In the genomic region with DNA sequence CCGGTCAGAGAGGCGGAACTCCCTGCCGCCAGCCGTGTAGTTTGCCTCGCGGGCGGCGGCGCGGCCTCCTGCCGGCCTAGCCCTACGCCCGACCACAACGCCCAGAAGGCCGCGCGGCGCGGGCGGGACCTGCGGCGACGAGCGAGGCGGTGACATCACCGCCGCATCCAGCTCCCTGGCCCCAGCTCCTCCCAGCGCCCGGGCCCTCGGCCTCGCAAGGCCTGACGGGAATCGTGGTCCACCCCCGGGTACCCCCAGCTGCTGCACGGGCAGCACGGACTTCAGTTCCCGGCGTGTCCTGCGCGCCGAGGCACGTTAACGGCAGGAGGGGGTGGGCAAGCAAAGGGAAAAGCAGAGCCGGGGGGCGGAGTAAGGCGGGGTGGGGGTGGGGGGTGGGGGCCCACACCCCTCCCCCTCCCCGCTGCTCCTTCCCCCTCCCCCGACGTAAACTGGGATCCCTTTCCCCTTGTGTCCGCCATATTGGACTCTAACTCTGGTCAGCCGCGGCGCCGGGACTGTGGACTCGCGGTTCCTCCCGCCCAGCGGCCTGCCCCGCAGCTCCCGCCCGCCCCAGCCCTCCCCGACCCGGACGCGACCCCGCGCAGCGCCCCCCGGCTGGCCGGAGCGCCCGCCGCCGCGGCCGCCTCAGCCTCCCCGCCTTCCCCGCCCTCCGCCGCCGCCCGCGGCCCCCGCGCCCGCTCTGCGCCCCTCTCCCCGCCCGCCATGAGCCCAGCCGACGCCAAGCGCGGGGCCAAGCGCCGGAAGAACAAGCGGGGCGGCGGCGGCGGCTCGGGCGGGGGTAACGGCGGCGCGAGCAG, we compare ENCODE assay signal across 8 cellular contexts. TPM values are rescaled to one million over a fixed set of nuclear protein-coding genes. Genes with fewer than 3 reads are reported as not detected.
DNase-seq lines count a peak whose midpoint lies in the region; ATAC-seq and TF ChIP-seq lines count a peak whose summit lies in the region.

A gene with protein sequence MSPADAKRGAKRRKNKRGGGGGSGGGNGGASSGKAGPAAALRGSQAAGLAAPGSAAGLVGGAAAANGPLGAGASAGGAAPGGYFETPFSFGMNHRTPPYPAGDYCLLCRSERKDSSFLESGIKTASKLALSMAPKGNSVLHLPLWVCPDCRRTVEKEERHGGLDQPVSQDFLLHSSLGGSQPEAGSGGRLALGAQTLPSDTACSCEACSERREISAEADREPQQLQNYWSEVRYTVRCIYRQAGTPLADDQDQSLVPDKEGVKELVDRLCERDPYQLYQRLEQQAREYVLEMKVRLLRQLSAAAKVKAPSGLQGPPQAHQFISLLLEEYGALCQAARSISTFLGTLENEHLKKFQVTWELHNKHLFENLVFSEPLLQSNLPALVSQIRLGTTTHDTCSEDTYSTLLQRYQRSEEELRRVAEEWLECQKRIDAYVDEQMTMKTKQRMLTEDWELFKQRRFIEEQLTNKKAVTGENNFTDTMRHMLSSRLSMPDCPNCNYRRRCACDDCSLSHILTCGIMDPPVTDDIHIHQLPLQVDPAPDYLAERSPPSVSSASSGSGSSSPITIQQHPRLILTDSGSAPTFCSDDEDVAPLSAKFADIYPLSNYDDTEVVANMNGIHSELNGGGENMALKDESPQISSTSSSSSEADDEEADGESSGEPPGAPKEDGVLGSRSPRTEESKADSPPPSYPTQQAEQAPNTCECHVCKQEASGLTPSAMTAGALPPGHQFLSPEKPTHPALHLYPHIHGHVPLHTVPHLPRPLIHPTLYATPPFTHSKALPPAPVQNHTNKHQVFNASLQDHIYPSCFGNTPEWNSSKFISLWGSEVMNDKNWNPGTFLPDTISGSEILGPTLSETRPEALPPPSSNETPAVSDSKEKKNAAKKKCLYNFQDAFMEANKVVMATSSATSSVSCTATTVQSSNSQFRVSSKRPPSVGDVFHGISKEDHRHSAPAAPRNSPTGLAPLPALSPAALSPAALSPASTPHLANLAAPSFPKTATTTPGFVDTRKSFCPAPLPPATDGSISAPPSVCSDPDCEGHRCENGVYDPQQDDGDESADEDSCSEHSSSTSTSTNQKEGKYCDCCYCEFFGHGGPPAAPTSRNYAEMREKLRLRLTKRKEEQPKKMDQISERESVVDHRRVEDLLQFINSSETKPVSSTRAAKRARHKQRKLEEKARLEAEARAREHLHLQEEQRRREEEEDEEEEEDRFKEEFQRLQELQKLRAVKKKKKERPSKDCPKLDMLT (N-terminal part only) (plus strand): TSS at position 455 of the 818 bp plus-strand sequence. CDS start 269 bp downstream, at position 724.

- H3K9me3 ChIP-seq in BLaER1 (no peaks in the 10 kb centered on the region), colonic mucosa (no peaks in the 10 kb centered on the region)

- peak within 1 kb of the TSS; percentile 92 for H3K4me3 Mint-ChIP-seq in activated CD4-positive, alpha-beta T cell treated with anti-CD3 and anti-CD28 coated beads, Interleukin-2, amount 10 ng/mL, durations not matched to agents 24 days and 14 days

- DNase-seq in NCI-H526 treated with DMSO at 0.1 percent for 48 hours (lab: John Stamatoyannopoulos, UW), result peak; percentile 96
- peak; percentile 100 for DNase-seq in activated CD4-positive, alpha-beta T cell treated with anti-CD3 and anti-CD28 coated beads, Interleukin-2, amount 10 ng/mL, durations not matched to agents 24 days and 14 days
- peak; percentile 99 for DNase-seq in colonic mucosa
- peak; percentile 87 to 99 (median 94) for DNase-seq in stimulated activated CD4-positive, alpha-beta T cell treated with anti-CD3 and anti-CD28 coated beads, Interleukin-1b, Interleukin-23, amount 100 ng/mL, for 24 hours (ENCODE audit: low read depth in 4 of 4, low spot score in 1 of 4)

- H3K36me3 ChIP-seq in BLaER1 (peaks cover 19% of the 10 kb centered on the region), colonic mucosa (no peaks in the 10 kb centered on the region)

- H3K4me1 ChIP-seq in BLaER1 (peaks cover 34% of the 10 kb centered on the region), colonic mucosa (peaks cover 7% of the 10 kb centered on the region)

- peaks cover 46% of the 10 kb centered on the region for H4K20me1 ChIP-seq in BLaER1

- intact Hi-C loops in activated CD4-positive, alpha-beta T cell treated with anti-CD3 and anti-CD28 coated beads, Interleukin-2, amount 10 ng/mL, durations not matched to agents 24 days and 14 days (cut with micrococcal nuclease), result loop anchor here (1.0 to 10.0 kb wide), 10 partner anchors 34 to 527 kb away; partner anchors contain the start of genes ADD1, CFAP99, HAUS3 and MXD4
- intact Hi-C loops in colonic mucosa (cut with DNase I), result no loop called here

- H3K4me1 Mint-ChIP-seq in activated CD4-positive, alpha-beta T cell treated with anti-CD3 and anti-CD28 coated beads, Interleukin-2, amount 10 ng/mL, durations not matched to agents 24 days and 14 days, result peaks cover 11% of the 10 kb centered on the region

- H3K9me3 Mint-ChIP-seq in activated CD4-positive, alpha-beta T cell treated with anti-CD3 and anti-CD28 coated beads, Interleukin-2, amount 10 ng/mL, durations not matched to agents 24 days and 14 days, result no peaks in the 10 kb centered on the region

- H3K27ac ChIP-seq in BLaER1, result peak within 1 kb of the TSS; percentile 98
- peak within 1 kb of the TSS; percentile 95 for H3K27ac ChIP-seq in colonic mucosa
- H3K27ac ChIP-seq in layer of hippocampus (ENCODE audit: low read depth, low read length), result peak within 1 kb of the TSS; percentile 89

- peak within 1 kb of the TSS; percentile 95 for H3K27ac Mint-ChIP-seq in activated CD4-positive, alpha-beta T cell treated with anti-CD3 and anti-CD28 coated beads, Interleukin-2, amount 10 ng/mL, durations not matched to agents 24 days and 14 days

- peaks cover 7% of the 10 kb centered on the region for H3K36me3 Mint-ChIP-seq in activated CD4-positive, alpha-beta T cell treated with anti-CD3 and anti-CD28 coated beads, Interleukin-2, amount 10 ng/mL, durations not matched to agents 24 days and 14 days (ENCODE audit: low read depth)

- TF ChIP-seq CTCF in colonic mucosa (IDR thresholded peaks at IDR 0.05), result no peak

- H3K27me3 ChIP-seq in BLaER1 (no peaks in the 10 kb centered on the region), colonic mucosa (no peaks in the 10 kb centered on the region), layer of hippocampus (ENCODE audit: control insufficient read depth, insufficient read depth, low read length) (no peaks in the 10 kb centered on the region)

- H3K27me3 Mint-ChIP-seq in activated CD4-positive, alpha-beta T cell treated with anti-CD3 and anti-CD28 coated beads, Interleukin-2, amount 10 ng/mL, durations not matched to agents 24 days and 14 days, result no peaks in the 10 kb centered on the region

- H3K4me3 ChIP-seq in BLaER1 (peak within 1 kb of the TSS; percentile 93), colonic mucosa (peak within 1 kb of the TSS; percentile 94)

- ATAC-seq in GM19351 (IDR thresholded peaks at IDR 0.05; ENCODE audit: unreplicated experiment) (peak; percentile 82), HG03520 (IDR thresholded peaks at IDR 0.05; ENCODE audit: unreplicated experiment) (peak; percentile 73)

- H3K4me2 ChIP-seq in BLaER1, result peak within 1 kb of the TSS; percentile 94

- peak within 1 kb of the TSS; percentile 98 for H3K9ac ChIP-seq in BLaER1
- peak within 1 kb of the TSS; percentile 94 to 95 for H3K9ac ChIP-seq in colonic mucosa (ENCODE audit: low read depth in 2 of 2, low read length in 2 of 2)

RNA-seq across cellular contexts. Expression of the gene that starts here (rescaled TPM):
- 29.5 and 30.1 TPM in 2 replicates for total RNA-seq in activated CD4-positive, alpha-beta T cell treated with anti-CD3 and anti-CD28 coated beads, Interleukin-2, amount 10 ng/mL, durations not matched to agents 24 days and 14 days
- total RNA-seq in colonic mucosa, result 10 to 100 TPM; 18.0 to 25.8 TPM

Comparison
In these comparisons a context has a peak if more than half of its experiments do, and no peak if none do; other contexts are left out.
1. Peak in every context shown above with its lines: DNase-seq, ATAC-seq, H3K4me3 ChIP-seq and H3K27ac ChIP-seq.